21 cellular contexts compared by ENCODE assay signal in genomic region chr19:30880551-30880950, GRCh38.
DNase-seq lines count a peak whose midpoint lies in the region; ATAC-seq, FAIRE-seq and TF ChIP-seq lines count a peak whose summit lies in the region.
"Had no signal": no experiment of that assay in that cellular context is flagged by ENCODE, and none has a peak within 500 bp of the region (broad histone marks: within the 10 kb centered on the region; RNA-seq: fewer than 3 reads in every experiment).

No MANE protein-coding gene starts in this region.

- DNase-seq in K562 (ENCODE audit: extremely low read depth in 1 of 4, low spot score in 3 of 4) (no peak), islet precursor cell (peak; percentile 30), AML-193 (lab: John Stamatoyannopoulos, UW) (no peak), NCI-H2171 (lab: John Stamatoyannopoulos, UW) (no peak)
- DNase-seq: Caco-2; CD4-positive, CD25-positive, alpha-beta regulatory T cell; CD8-positive, alpha-beta T cell; DMS153; DND-41; GM23248; H7; HFFc6 had no signal

- H3K27ac ChIP-seq in HEK293 (ENCODE audit: extremely low read depth, low read depth, low read length) (no peak overlapping the region), K562 (ENCODE audit: extremely low read depth, low read depth, low read length) (no peak overlapping the region), gastroesophageal sphincter (no peak overlapping the region)
- H3K27ac ChIP-seq: BLaER1, C4-2B, GM23248 had no signal

- no peaks in the 10 kb centered on the region for H3K79me2 ChIP-seq in K562 (ENCODE audit: control insufficient read depth, insufficient read depth, low read length)

- H3K27me3 ChIP-seq in K562 (ENCODE audit: control insufficient read depth in 2 of 2, insufficient read depth in 2 of 2, low read length in 2 of 2) (no peaks in the 10 kb centered on the region), gastroesophageal sphincter (peaks cover 23% of the 10 kb centered on the region)
- H3K27me3 ChIP-seq: BLaER1 had no signal

- BruUV-seq in K562 (replicated peaks; lab: Mats Ljungman, UMichigan): no TSS peak

- H3K9me3 ChIP-seq in HEK293 (ENCODE audit: control insufficient read depth, insufficient read depth, low read depth, low read length): no peaks in the 10 kb centered on the region; the same call in 1 of the 2 replicates
- H3K9me3 ChIP-seq in K562 (replicated peaks; ENCODE audit: control insufficient read depth, insufficient read depth, low read depth, low read length): no peaks in the 10 kb centered on the region
- no peaks in the 10 kb centered on the region for H3K9me3 ChIP-seq in gastroesophageal sphincter
- H3K9me3 ChIP-seq: BLaER1, Caco-2 had no signal

- TF ChIP-seq EP300 in K562 (IDR thresholded peaks at IDR 0.05; ENCODE audit: low read length): no peak
- TF ChIP-seq EP300 in gastroesophageal sphincter (IDR thresholded peaks at IDR 0.05): no peak

- WGBS in K562 (ENCODE audit: insufficient coverage, low coverage, missing lambda C conversion rate): 5% methylated on average over 4 of the region's 4 CpGs
- WGBS in gastroesophageal sphincter (ENCODE audit: low coverage in 1 of 2), 2 donors: 55 to 81% methylated on average over 2 to 3 of the region's 4 CpGs

- H3K9ac ChIP-seq in K562 (ENCODE audit: insufficient read depth in 1 of 2, low read depth in 2 of 2, low read length in 2 of 2): no peak overlapping the region
- H3K9ac ChIP-seq: BLaER1, GM23248 had no signal

- no peak for TF ChIP-seq RAD21 in K562 (CRISPR knock-in tag; conservative IDR thresholded peaks at IDR 0.05 in 1 of 2, IDR thresholded peaks at IDR 0.05 in 1 of 2)

- TF ChIP-seq CTCF in HEK293 (tag by site-specific recombination; IDR thresholded peaks at IDR 0.05) (no peak), K562 (IDR thresholded peaks at IDR 0.05 in 2 of 3, conservative IDR thresholded peaks at IDR 0.05 in 1 of 3; ENCODE audit: insufficient read depth in 2 of 3, low read depth in 1 of 3, low read length in 3 of 3) (no peak), gastroesophageal sphincter (IDR thresholded peaks at IDR 0.05) (no peak)

- TF ChIP-seq POLR2A in K562 (conservative IDR thresholded peaks at IDR 0.05) (no peak), gastroesophageal sphincter (IDR thresholded peaks at IDR 0.05) (no peak)

- H4K20me1 ChIP-seq in K562 (replicated peaks; ENCODE audit: control insufficient read depth, insufficient read depth, low read length): no peaks in the 10 kb centered on the region
- H4K20me1 ChIP-seq: BLaER1 had no signal

- CTCF ChIA-PET in HEK293 (lab: Yijun Ruan, JAX): interaction anchor here (0.5 to 1.2 kb wide), 2 partner anchors 10 to 1471 kb away, joined by 3 read pairs; no protein-coding TSS in a partner anchor
- CTCF ChIA-PET in K562 (lab: Yijun Ruan, JAX; ENCODE audit: low intra/inter-chr PET ratio): no interaction called here

- no peak overlapping the region for H2AFZ ChIP-seq in K562 (ENCODE audit: low read depth, low read length)
- H2AFZ ChIP-seq: GM23248 had no signal

- POLR2A ChIA-PET in HEK293 (lab: Yijun Ruan, JAX) (interaction anchor here (0.6 kb wide), 1 partner anchor 458 kb away, joined by 3 read pairs; no protein-coding TSS in a partner anchor), K562 (lab: Yijun Ruan, JAX) (no interaction called here)

- intact Hi-C loops in K562 (cut with micrococcal nuclease): no loop called here

- no peaks in the 10 kb centered on the region for H3K9me1 ChIP-seq in K562 (ENCODE audit: control insufficient read depth, insufficient read depth, low read length)

- H3K36me3 ChIP-seq in HEK293 (ENCODE audit: control insufficient read depth in 2 of 2, insufficient read depth in 1 of 2, low read length in 2 of 2): no peaks in the 10 kb centered on the region
- no peaks in the 10 kb centered on the region for H3K36me3 ChIP-seq in K562 (ENCODE audit: control insufficient read depth, insufficient read depth, low read length)
- H3K36me3 ChIP-seq in gastroesophageal sphincter: no peaks in the 10 kb centered on the region
- H3K36me3 ChIP-seq: BLaER1 had no signal

- ATAC-seq in K562 (no peak), gastroesophageal sphincter (no peak)
- ATAC-seq: CD8-positive, alpha-beta T cell; HCT116 had no signal

- no peak overlapping the region for H3K4me2 ChIP-seq in K562 (ENCODE audit: insufficient read depth, low read length)
- H3K4me2 ChIP-seq: BLaER1 had no signal

- FAIRE-seq in K562 (lab: Jason Lieb, UNC): no peak
- FAIRE-seq: G401.6, GM12892, GM19239, H1 had no signal

- H3K4me3 ChIP-seq in HEK293 (ENCODE audit: low read depth, low read length): no peak overlapping the region
- H3K4me3 ChIP-seq in K562: no peak overlapping the region
- no peak overlapping the region for H3K4me3 ChIP-seq in gastroesophageal sphincter
- H3K4me3 ChIP-seq: BLaER1, GM23248 had no signal

- in situ Hi-C loops in K562 (cut with MboI): no loop called here

- no peaks in the 10 kb centered on the region for H3K4me1 ChIP-seq in HEK293 (ENCODE audit: control insufficient read depth, insufficient read depth, low read length)
- no peaks in the 10 kb centered on the region for H3K4me1 ChIP-seq in K562 (replicated peaks in 1 of 2; ENCODE audit: control insufficient read depth in 2 of 2, insufficient read depth in 2 of 2, low read length in 2 of 2)
- H3K4me1 ChIP-seq in gastroesophageal sphincter: no peaks in the 10 kb centered on the region
- H3K4me1 ChIP-seq: Caco-2 had no signal

TF ChIP-seq in HEK293, 187 proteins besides CTCF, POLR2A, EP300 and RAD21 (continues in another document):
- TF ChIP-seq HOXA7 (CRISPR knock-in tag; IDR thresholded peaks at IDR 0.05; ENCODE audit: borderline replicate concordance) (no peak), ZFP41 (tag by site-specific recombination; IDR thresholded peaks at IDR 0.05; ENCODE audit: borderline replicate concordance) (no peak), ZNF544 (tag by site-specific recombination; IDR thresholded peaks at IDR 0.05) (no peak), ZNF571 (tag by site-specific recombination; IDR thresholded peaks at IDR 0.05) (no peak), ZNF341 (tag by site-specific recombination; IDR thresholded peaks at IDR 0.05; ENCODE audit: low read depth) (no peak), MZF1 (tag by site-specific recombination; IDR thresholded peaks at IDR 0.05; ENCODE audit: borderline replicate concordance) (no peak), ZNF626 (tag by site-specific recombination; IDR thresholded peaks at IDR 0.05) (no peak), ZBTB17 (tag by site-specific recombination; IDR thresholded peaks at IDR 0.05) (peak; percentile 50; the same call in 1 of the 2 replicates), ZNF366 (tag by site-specific recombination; conservative IDR thresholded peaks at IDR 0.05) (no peak), ZNF560 (tag by site-specific recombination; IDR thresholded peaks at IDR 0.05; ENCODE audit: borderline replicate concordance) (no peak), ZNF629 (tag by site-specific recombination; IDR thresholded peaks at IDR 0.05) (0 out of 2 replicates have a peak, but pooled peaks have one; percentile 27), ZNF146 (tag by site-specific recombination; IDR thresholded peaks at IDR 0.05) (no peak), ZFP37 (tag by site-specific recombination; IDR thresholded peaks at IDR 0.05) (no peak), ZNF785 (tag by site-specific recombination; IDR thresholded peaks at IDR 0.05) (0 out of 2 replicates have a peak, but pooled peaks have one; percentile 4), ZBTB21 (tag by site-specific recombination; IDR thresholded peaks at IDR 0.05) (peak; percentile 96)

TF ChIP-seq in K562, 482 proteins besides CTCF, POLR2A, EP300 and RAD21:
- TF ChIP-seq GABPA (tag; conservative IDR thresholded peaks at IDR 0.05; ENCODE audit: low read depth) (peak; percentile 57), SUPT5H (IDR thresholded peaks at IDR 0.05) (no peak)

Comparison
In these comparisons a context has a peak if more than half of its experiments do, and no peak if none do; other contexts are left out.
1. Of the 44 proteins assayed by ChIP-seq in both K562 and HEK293: peak only in K562: none; only in HEK293: ATF2, ZBTB17 and ZNF785; in both: none; in neither: 41.